In genomic region chr2:188410504-188411235, GRCh38 we compare ENCODE assay signal across 1 cellular context.
TF ChIP-seq lines count a peak whose summit lies in the region.

No MANE protein-coding gene starts in this region.

TF ChIP-seq in GM23338, 12 proteins besides CTCF, POLR2A, EP300 and RAD21 (continued from another document):
- TF ChIP-seq POLR2AphosphoS5 (IDR thresholded peaks at IDR 0.05; ENCODE audit: low read depth) (peak; percentile 30; the same call in 1 of the 2 replicates), JUNB (IDR thresholded peaks at IDR 0.05; ENCODE audit: unreplicated experiment) (no peak), ZNF114 (CRISPR knock-in tag; IDR thresholded peaks at IDR 0.05) (no peak), STAT1 (IDR thresholded peaks at IDR 0.05; ENCODE audit: unreplicated experiment) (no peak), NANOG (IDR thresholded peaks at IDR 0.05; ENCODE audit: borderline replicate concordance) (peak; percentile 97)
- TF ChIP-seq, protein P1, sequence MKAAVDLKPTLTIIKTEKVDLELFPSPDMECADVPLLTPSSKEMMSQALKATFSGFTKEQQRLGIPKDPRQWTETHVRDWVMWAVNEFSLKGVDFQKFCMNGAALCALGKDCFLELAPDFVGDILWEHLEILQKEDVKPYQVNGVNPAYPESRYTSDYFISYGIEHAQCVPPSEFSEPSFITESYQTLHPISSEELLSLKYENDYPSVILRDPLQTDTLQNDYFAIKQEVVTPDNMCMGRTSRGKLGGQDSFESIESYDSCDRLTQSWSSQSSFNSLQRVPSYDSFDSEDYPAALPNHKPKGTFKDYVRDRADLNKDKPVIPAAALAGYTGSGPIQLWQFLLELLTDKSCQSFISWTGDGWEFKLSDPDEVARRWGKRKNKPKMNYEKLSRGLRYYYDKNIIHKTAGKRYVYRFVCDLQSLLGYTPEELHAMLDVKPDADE (IDR thresholded peaks at IDR 0.05): no peak
